Comparison of ENCODE assay signal across 24 cellular contexts in the genomic region with DNA sequence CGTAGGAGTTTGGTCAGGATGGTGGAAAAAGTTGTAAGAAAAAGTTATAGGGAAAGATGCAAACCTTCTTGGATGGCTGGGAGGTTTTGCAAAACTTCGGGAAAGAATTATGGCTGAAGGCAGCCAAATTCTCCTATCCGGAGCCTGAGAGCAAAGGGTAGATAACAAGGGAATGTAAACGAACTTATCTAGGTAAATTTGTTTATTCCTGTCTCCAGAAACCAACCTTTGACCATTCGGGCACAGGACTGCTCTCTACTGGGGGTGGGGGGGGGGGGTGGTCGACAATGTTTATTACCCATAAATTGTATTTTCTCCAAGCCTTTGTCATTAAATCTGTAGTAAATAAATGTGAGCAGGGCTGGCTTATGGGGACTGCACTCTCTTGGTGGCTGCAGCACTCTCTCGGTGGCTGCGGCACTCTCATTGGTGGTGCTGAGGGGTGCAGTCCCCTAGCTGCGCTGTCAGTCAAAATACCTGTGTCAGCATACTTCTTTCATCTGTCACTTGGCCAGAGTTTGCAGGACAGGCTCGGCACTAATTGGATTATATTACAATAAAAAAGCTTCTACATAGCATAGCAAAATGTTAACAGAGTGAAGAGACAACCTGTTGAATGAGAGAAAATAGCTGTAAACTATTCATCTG.
DNase-seq lines count a peak whose midpoint lies in the region; ATAC-seq, FAIRE-seq and TF ChIP-seq lines count a peak whose summit lies in the region.
"Had no signal": no experiment of that assay in that cellular context is flagged by ENCODE, and none has a peak within 500 bp of the region (broad histone marks: within the 10 kb centered on the region; RNA-seq: fewer than 3 reads in every experiment).

No MANE protein-coding gene starts in this region.

- ATAC-seq in HepG2 (peak; percentile 97), right lobe of liver (peak; percentile 77 to 98 (median 80))
- ATAC-seq: CD8-positive, alpha-beta T cell; GM12878 had no signal

- no peak for TF ChIP-seq POLR2A in HepG2 (IDR thresholded peaks at IDR 0.05; ENCODE audit: insufficient read depth in 1 of 2, low read depth in 2 of 2, low read length in 2 of 2)
- no peak for TF ChIP-seq POLR2A in right lobe of liver (IDR thresholded peaks at IDR 0.05)

- TF ChIP-seq CTCF in HEK293 (tag by site-specific recombination; IDR thresholded peaks at IDR 0.05), result no peak
- TF ChIP-seq CTCF in HepG2 (CRISPR knock-in tag; IDR thresholded peaks at IDR 0.05), result no peak
- no peak for TF ChIP-seq CTCF in right lobe of liver (IDR thresholded peaks at IDR 0.05)

- POLR2A ChIA-PET in HEK293 (lab: Yijun Ruan, JAX), result no interaction called here
- POLR2A ChIA-PET in HepG2 (lab: Yijun Ruan, JAX), result no interaction called here

- no peaks in the 10 kb centered on the region for H3K36me3 Mint-ChIP-seq in T-helper 2 cell treated with Interferon-gamma antibody and Interleukin-4, amounts not matched to agents 5 μg/mL and 100 μg/mL, for 36 hours (ENCODE audit: low read depth)
- H3K36me3 Mint-ChIP-seq: CD8-positive, alpha-beta T cell had no signal

- DNase-seq in HepG2 (ENCODE audit: low spot score) (no peak), right lobe of liver (no peak), caudate nucleus (lab: John Stamatoyannopoulos, UW) (no peak)
- no peak for DNase-seq in T-helper 2 cell treated with Interferon-gamma antibody and Interleukin-4, amounts not matched to agents 5 μg/mL and 100 μg/mL, for 36 hours (ENCODE audit: low spot score)
- DNase-seq in activated CD8-positive, alpha-beta memory T cell treated with anti-CD3 and anti-CD28 coated beads, Interleukin-2, amount 50 U/mL, for 48 hours, result no peak
- DNase-seq: 8988T; ACHN; CD4-positive, alpha-beta T cell; CD8-positive, alpha-beta T cell; DMS 273 treated with DMSO at 0.1 percent for 48 hours; DMS153; DMS53; DMS79; DND-41; EL; GDM1 had no signal

- no peak overlapping the region for H2AFZ ChIP-seq in HepG2 (ENCODE audit: low read length)

- H3K79me2 ChIP-seq in HepG2 (ENCODE audit: insufficient read depth, low read length), result no peaks in the 10 kb centered on the region

- no peak overlapping the region for H3K4me3 Mint-ChIP-seq in T-helper 2 cell treated with Interferon-gamma antibody and Interleukin-4, amounts not matched to agents 5 μg/mL and 100 μg/mL, for 36 hours
- H3K4me3 Mint-ChIP-seq: B cell; CD4-positive, alpha-beta T cell; CD8-positive, alpha-beta T cell had no signal

- H3K4me1 Mint-ChIP-seq in T-helper 2 cell treated with Interferon-gamma antibody and Interleukin-4, amounts not matched to agents 5 μg/mL and 100 μg/mL, for 36 hours (ENCODE audit: low read depth), result no peaks in the 10 kb centered on the region
- H3K4me1 Mint-ChIP-seq: B cell had no signal

- H3K36me3 ChIP-seq in HEK293 (ENCODE audit: control insufficient read depth in 2 of 2, insufficient read depth in 1 of 2, low read length in 2 of 2) (no peaks in the 10 kb centered on the region), HepG2 (replicated peaks in 1 of 2; ENCODE audit: control insufficient read depth in 1 of 2, insufficient read depth in 2 of 2, low read length in 2 of 2) (no peaks in the 10 kb centered on the region), right lobe of liver (no peaks in the 10 kb centered on the region)
- H3K36me3 ChIP-seq: BLaER1 treated with 17β-estradiol and CSF1 and Interleukin-3, amounts not matched to agents 10 nM and 100 nM had no signal

- FAIRE-seq in HepG2 (lab: Jason Lieb, UNC), result no peak
- FAIRE-seq: A204.1, GM12878, GM12892, GM18507 had no signal

- H3K27ac Mint-ChIP-seq in T-helper 2 cell treated with Interferon-gamma antibody and Interleukin-4, amounts not matched to agents 5 μg/mL and 100 μg/mL, for 36 hours, result no peak overlapping the region
- H3K27ac Mint-ChIP-seq: B cell; CD4-positive, alpha-beta T cell; CD8-positive, alpha-beta T cell had no signal

- H3K27ac ChIP-seq in HEK293 (ENCODE audit: extremely low read depth, low read depth, low read length) (no peak overlapping the region), HepG2 (ENCODE audit: extremely low read length, insufficient read depth, low read length) (no peak overlapping the region), right lobe of liver (peak overlapping the region in 2 of 3 donors; percentile 50 to 81), caudate nucleus (ENCODE audit: low read depth, low read length) (no peak overlapping the region)
- H3K27ac ChIP-seq: BLaER1 treated with 17β-estradiol and CSF1 and Interleukin-3, amounts not matched to agents 10 nM and 100 nM; C4-2B had no signal

- H3K27me3 Mint-ChIP-seq in T-helper 2 cell treated with Interferon-gamma antibody and Interleukin-4, amounts not matched to agents 5 μg/mL and 100 μg/mL, for 36 hours (ENCODE audit: low read depth), result no peaks in the 10 kb centered on the region
- H3K27me3 Mint-ChIP-seq: B cell; CD4-positive, alpha-beta T cell had no signal

- CTCF ChIA-PET in HEK293 (lab: Yijun Ruan, JAX) (no interaction called here), HepG2 (lab: Yijun Ruan, JAX; ENCODE audit: low intra/inter-chr PET ratio, low total read pairs) (no interaction called here)

- H3K27me3 ChIP-seq in HepG2 (ENCODE audit: control insufficient read depth in 1 of 2, insufficient read depth in 2 of 2, low read length in 2 of 2), result no peaks in the 10 kb centered on the region
- no peaks in the 10 kb centered on the region for H3K27me3 ChIP-seq in right lobe of liver

- peaks cover 2% of the 10 kb centered on the region for H3K9me3 ChIP-seq in HEK293 (ENCODE audit: control insufficient read depth, insufficient read depth, low read depth, low read length)
- peaks cover 13% of the 10 kb centered on the region for H3K9me3 ChIP-seq in HepG2 (ENCODE audit: low read length)
- H3K9me3 ChIP-seq in right lobe of liver, result peaks cover 0 to 4% (median 1%) of the 10 kb centered on the region in 4 donors

- H3K9me3 Mint-ChIP-seq in T-helper 2 cell treated with Interferon-gamma antibody and Interleukin-4, amounts not matched to agents 5 μg/mL and 100 μg/mL, for 36 hours, result peaks cover 5% of the 10 kb centered on the region

- H3K4me2 ChIP-seq in HepG2 (ENCODE audit: low read depth, low read length), result no peak overlapping the region
- H3K4me2 ChIP-seq: BLaER1 treated with 17β-estradiol and CSF1 and Interleukin-3, amounts not matched to agents 10 nM and 100 nM had no signal

- TF ChIP-seq EP300 in HepG2 (IDR thresholded peaks at IDR 0.05; ENCODE audit: low read depth in 2 of 2, low read length in 2 of 2), result no peak
- TF ChIP-seq EP300 in HepG2 (CRISPR knock-in tag; IDR thresholded peaks at IDR 0.05; ENCODE audit: borderline replicate concordance), result no peak

- no peak for TF ChIP-seq RAD21 in HepG2 (CRISPR knock-in tag; IDR thresholded peaks at IDR 0.05)

- no peaks in the 10 kb centered on the region for H3K4me1 ChIP-seq in HEK293 (ENCODE audit: control insufficient read depth, insufficient read depth, low read length)
- no peaks in the 10 kb centered on the region for H3K4me1 ChIP-seq in HepG2 (ENCODE audit: insufficient read depth, low read length)
- peaks cover 0 to 6% (median 0%) of the 10 kb centered on the region in 4 donors for H3K4me1 ChIP-seq in right lobe of liver
- H3K4me1 ChIP-seq: BLaER1 treated with 17β-estradiol and CSF1 and Interleukin-3, amounts not matched to agents 10 nM and 100 nM had no signal

- no peaks in the 10 kb centered on the region for H4K20me1 ChIP-seq in HepG2 (ENCODE audit: insufficient read depth, low read length)
- H4K20me1 ChIP-seq: BLaER1 treated with 17β-estradiol and CSF1 and Interleukin-3, amounts not matched to agents 10 nM and 100 nM had no signal

- no TSS peak for BruUV-seq in HepG2 (replicated peaks; lab: Mats Ljungman, UMichigan)

- under 1% methylated on average over 10 of the region's 10 CpGs for WGBS in HepG2 (ENCODE audit: low lambda C conversion rate)
- 27% methylated on average over 7 of the region's 10 CpGs for WGBS in right lobe of liver (ENCODE audit: insufficient coverage, low coverage, low lambda C conversion rate, missing lambda C conversion rate)

- no peak overlapping the region for H3K9ac ChIP-seq in HepG2 (ENCODE audit: insufficient read depth, low read depth, low read length)
- H3K9ac ChIP-seq: BLaER1 treated with 17β-estradiol and CSF1 and Interleukin-3, amounts not matched to agents 10 nM and 100 nM had no signal

- intact Hi-C loops in HepG2 (cut with micrococcal nuclease; ENCODE audit: unreplicated experiment), result no loop called here
- intact Hi-C loops in right lobe of liver (cut with DNase I), result no loop called here

- in situ Hi-C loops in HepG2 (cut with HindIII; ENCODE audit: extremely low pct_ligation_motif_present, low pct_unique_long_range_greater_than_20kb), result no loop called here

- no peak overlapping the region for H3K4me3 ChIP-seq in HEK293 (ENCODE audit: low read depth, low read length)
- no peak overlapping the region for H3K4me3 ChIP-seq in HepG2 (replicated peaks in 1 of 3; ENCODE audit: insufficient read depth in 1 of 3, low read depth in 2 of 3, low read length in 3 of 3)
- peak overlapping the region in 1 of 3 donors; percentile 3 for H3K4me3 ChIP-seq in right lobe of liver
- H3K4me3 ChIP-seq: BLaER1 treated with 17β-estradiol and CSF1 and Interleukin-3, amounts not matched to agents 10 nM and 100 nM; GM12878 had no signal

TF ChIP-seq in HEK293, 187 proteins besides CTCF, POLR2A, EP300 and RAD21:
- TF ChIP-seq SCRT1 (tag by site-specific recombination; IDR thresholded peaks at IDR 0.05; ENCODE audit: borderline replicate concordance) (0 out of 2 replicates have a peak, but pooled peaks have one; percentile 46), ZNF473 (tag by site-specific recombination; IDR thresholded peaks at IDR 0.05) (no peak)

TF ChIP-seq in HepG2, 621 proteins besides CTCF, POLR2A, EP300 and RAD21:
- peak; percentile 73 for TF ChIP-seq MAFF (IDR thresholded peaks at IDR 0.05; ENCODE audit: low read depth, low read length)
- peak; percentile 75 to 81 for TF ChIP-seq MAFK (conservative IDR thresholded peaks at IDR 0.05 in 1 of 2, IDR thresholded peaks at IDR 0.05 in 1 of 2; ENCODE audit: low read length in 2 of 2)
- no peak for TF ChIP-seq CBX2 (IDR thresholded peaks at IDR 0.05; ENCODE audit: low read depth, low read length)
- TF ChIP-seq CBX2 (CRISPR knock-in tag; IDR thresholded peaks at IDR 0.05; ENCODE audit: low read depth), result no peak
- TF ChIP-seq AGO1 (IDR thresholded peaks at IDR 0.05; ENCODE audit: low read depth, low read length, poor library complexity, severe bottlenecking), result no peak
TF ChIP-seq in HepG2: peak in this region for 2.

Comparison
In these comparisons a context has a peak if more than half of its experiments do, and no peak if none do; other contexts are left out.
1. H3K27ac ChIP-seq: peak in right lobe of liver (2 of 3); none in HEK293 (single experiment), HepG2 (single experiment) and caudate nucleus (single experiment).